In the genomic region with DNA sequence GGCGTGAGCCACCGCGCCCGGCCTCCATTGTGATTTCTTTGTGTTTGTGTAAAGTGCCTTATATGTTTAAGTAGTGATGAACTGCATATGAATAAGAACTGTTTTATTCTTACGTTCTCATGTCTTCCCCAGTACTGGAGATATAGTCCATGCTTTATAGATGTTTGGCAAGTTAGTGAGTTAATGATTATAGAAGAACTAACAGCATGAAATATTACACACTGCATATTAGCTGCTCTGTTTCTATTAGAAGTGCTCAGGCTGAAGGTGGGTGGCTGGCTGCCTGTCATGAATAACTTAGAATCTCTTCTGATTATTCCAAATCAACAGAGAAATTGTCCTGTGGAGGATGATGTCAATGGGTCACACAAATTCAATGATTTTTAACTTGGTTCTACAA, we compare ENCODE assay signal across 26 cellular contexts.
"Had no signal": no experiment of that assay in that cellular context is flagged by ENCODE, and none has a peak within 500 bp of the region (broad histone marks: within the 10 kb centered on the region; RNA-seq: fewer than 3 reads in every experiment).

No MANE protein-coding gene starts in this region.

- H3K9me3 Mint-ChIP-seq: endodermal cell had no signal

- DNase-seq: colonic mucosa; cortex of kidney; effector CD8-positive, alpha-beta T cell; effector memory CD8-positive, alpha-beta T cell; endodermal cell; erythroblast; esophagus squamous epithelium; foreskin fibroblast; foreskin melanocyte; gastrocnemius medialis; glutamatergic neuron; heart right ventricle; hypothalamus; immature natural killer cell; islet precursor cell; kidney; kidney glomerular epithelial cell; left colon; left ventricle myocardium inferior; mammary epithelial cell; mesendoderm; midbrain had no signal

- ATAC-seq: effector memory CD8-positive, alpha-beta T cell; esophagus mucosa; gastrocnemius medialis; heart right ventricle; left colon; left lobe of liver had no signal

- H3K27me3 Mint-ChIP-seq: dendritic cell treated with granulocyte-macrophage colony-stimulating factor and Interleukin-4, amounts not matched to agents 40 ng/mL and 50 ng/mL, for 4 days; effector memory CD8-positive, alpha-beta T cell; memory B cell had no signal

- H3K36me3 Mint-ChIP-seq: immature natural killer cell, memory B cell had no signal

- H3K27ac Mint-ChIP-seq: dendritic cell treated with granulocyte-macrophage colony-stimulating factor and Interleukin-4, amounts not matched to agents 40 ng/mL and 50 ng/mL, for 4 days; effector memory CD8-positive, alpha-beta T cell; endodermal cell; immature natural killer cell; memory B cell had no signal

- H3K4me3 Mint-ChIP-seq: dendritic cell treated with granulocyte-macrophage colony-stimulating factor and Interleukin-4, amounts not matched to agents 40 ng/mL and 50 ng/mL, for 4 days; effector memory CD8-positive, alpha-beta T cell; endodermal cell; immature natural killer cell; memory B cell had no signal

- H3K4me1 Mint-ChIP-seq: immature natural killer cell, memory B cell had no signal
